ENCODE assay signal across 9 cellular contexts in the genomic region with DNA sequence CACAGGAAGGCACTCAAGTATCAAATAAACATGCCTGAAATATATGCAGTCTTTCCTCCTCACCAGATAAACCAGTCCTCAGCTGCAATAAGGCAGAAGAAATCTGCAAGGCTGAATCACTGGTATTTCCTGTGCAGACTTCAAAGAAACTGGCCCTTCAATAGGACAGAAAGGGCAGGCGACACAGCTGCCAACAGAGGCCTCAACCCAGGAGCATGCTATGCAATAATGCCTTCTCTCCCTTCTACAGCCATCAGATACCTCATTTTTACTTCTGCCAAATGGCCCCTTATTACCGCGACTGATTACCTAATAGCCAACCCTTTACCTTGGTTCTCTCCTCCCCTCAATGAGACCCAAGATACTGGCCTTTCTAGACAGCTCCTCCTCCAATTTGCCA. TPM values are rescaled to one million over a fixed set of nuclear protein-coding genes. Genes with fewer than 3 reads are reported as not detected.
DNase-seq lines count a peak whose midpoint lies in the region; ATAC-seq lines count a peak whose summit lies in the region.
"Had no signal": no experiment of that assay in that cellular context is flagged by ENCODE, and none has a peak within 500 bp of the region (broad histone marks: within the 10 kb centered on the region; RNA-seq: fewer than 3 reads in every experiment).

No MANE protein-coding gene starts in this region.

- ATAC-seq in HG02623 (IDR thresholded peaks at IDR 0.05; ENCODE audit: unreplicated experiment) = no peak
- ATAC-seq in HG02763 (IDR thresholded peaks at IDR 0.05; ENCODE audit: unreplicated experiment) = no peak

- DNase-seq in AG08395 (ENCODE audit: low spot score) (peak; percentile 66), HT-29 (ENCODE audit: low spot score) (peak; percentile 69), astrocyte of the hippocampus (ENCODE audit: low read depth, low spot score) (peak; percentile 83), mesenchymal stem cell (peak; percentile 86), UCSD-AML1 (lab: John Stamatoyannopoulos, UW; ENCODE audit: unreplicated experiment) (no peak), C1 segment of cervical spinal cord (lab: John Stamatoyannopoulos, UW) (no peak)
- DNase-seq: tibial artery had no signal

- H3K9me3 ChIP-seq in mesenchymal stem cell (ENCODE audit: control insufficient read depth, low read length) = no peaks in the 10 kb centered on the region
- H3K9me3 ChIP-seq: tibial artery had no signal

- H3K18ac ChIP-seq in mesenchymal stem cell (ENCODE audit: low read depth in 1 of 2, low read length in 2 of 2) = peak overlapping the region; percentile 38 to 64

- H3K36me3 ChIP-seq in mesenchymal stem cell (ENCODE audit: control insufficient read depth in 1 of 2, insufficient read depth in 2 of 2, low read depth in 1 of 2, low read length in 2 of 2) = peaks cover 0 to 4% of the 10 kb centered on the region in 2 experiments

- H3K23ac ChIP-seq in mesenchymal stem cell (ENCODE audit: low read length in 2 of 2) = no peak overlapping the region

- H3K79me1 ChIP-seq in mesenchymal stem cell (replicated peaks; ENCODE audit: low read length, poor library complexity, severe bottlenecking) = peaks cover 11% of the 10 kb centered on the region

- no peak overlapping the region for H3K14ac ChIP-seq in mesenchymal stem cell (ENCODE audit: low read length in 2 of 2)

- WGBS in mesenchymal stem cell = 15% methylated on average over 3 of the region's 3 CpGs

- peak overlapping the region in 1 of 2 experiments; percentile 67 for H3K4ac ChIP-seq in mesenchymal stem cell (ENCODE audit: low read depth in 1 of 2, low read length in 2 of 2)

- H3K4me1 ChIP-seq in mesenchymal stem cell (ENCODE audit: control insufficient read depth, insufficient read depth, low read depth, low read length) = peaks cover 13% of the 10 kb centered on the region

- peak overlapping the region in 1 of 2 experiments; percentile 20 for H3K4me3 ChIP-seq in mesenchymal stem cell (ENCODE audit: insufficient read depth in 1 of 2, low read depth in 1 of 2, low read length in 2 of 2)
- H3K4me3 ChIP-seq: tibial artery had no signal

- H2AFZ ChIP-seq in mesenchymal stem cell (ENCODE audit: low read depth, low read length) = no peak overlapping the region

- no peak overlapping the region for H3K4me2 ChIP-seq in mesenchymal stem cell (ENCODE audit: low read length, poor library complexity, severe bottlenecking)

- peak overlapping the region; percentile 19 for H4K91ac ChIP-seq in mesenchymal stem cell (ENCODE audit: low read length)

- no peak overlapping the region for H2AK5ac ChIP-seq in mesenchymal stem cell (ENCODE audit: low read length, severe bottlenecking)

- H2BK12ac ChIP-seq in mesenchymal stem cell (ENCODE audit: low read length in 2 of 2) = peak overlapping the region; percentile 91 to 92

- peak overlapping the region; percentile 74 for H3K9ac ChIP-seq in mesenchymal stem cell (ENCODE audit: low read length)

- peak overlapping the region; percentile 85 for H2BK120ac ChIP-seq in mesenchymal stem cell (ENCODE audit: low read depth, low read length)

- H2BK5ac ChIP-seq in mesenchymal stem cell (ENCODE audit: low read depth, low read length, poor library complexity, severe bottlenecking) = no peak overlapping the region

- H4K8ac ChIP-seq in mesenchymal stem cell (ENCODE audit: low read length) = peak overlapping the region; percentile 12

- H2BK15ac ChIP-seq in mesenchymal stem cell (ENCODE audit: low read depth, poor library complexity, severe bottlenecking) = peak overlapping the region; percentile 12

- peak overlapping the region; percentile 53 for H3K27ac ChIP-seq in mesenchymal stem cell (ENCODE audit: low read length, poor library complexity, severe bottlenecking)
- H3K27ac ChIP-seq: tibial artery had no signal

- H3K27me3 ChIP-seq in mesenchymal stem cell (ENCODE audit: control insufficient read depth in 1 of 2, insufficient read depth in 1 of 2, low read length in 2 of 2) = no peaks in the 10 kb centered on the region
- H3K27me3 ChIP-seq: tibial artery had no signal

RNA-seq across cellular contexts. Expression of gene NUMA1, which starts 8.0 kb away (rescaled TPM):
- 214 and 241 TPM in 2 replicates for total RNA-seq in HT-29 (2014; rRNA removed; shearing (Covaris generic))
- 54.5 TPM for polyA plus RNA-seq in mesenchymal stem cell (2013, experiment 1 of 2)
- 49.1 TPM for polyA plus RNA-seq in mesenchymal stem cell (2013, experiment 2 of 2)

RNA-seq across cellular contexts. Expression of gene LRRC51, which starts 8.3 kb away (rescaled TPM):
- total RNA-seq in HT-29 (2014; rRNA removed; shearing (Covaris generic)) = 26.4 and 33.5 TPM in 2 replicates
- 3.2 TPM for polyA plus RNA-seq in mesenchymal stem cell (2013, experiment 1 of 2)
- 3.9 TPM for polyA plus RNA-seq in mesenchymal stem cell (2013, experiment 2 of 2)

RNA-seq across cellular contexts. Expression of gene LAMTOR1, which starts 30.7 kb away (rescaled TPM):
- total RNA-seq in HT-29 (2014; rRNA removed; shearing (Covaris generic)) = 143 and 161 TPM in 2 replicates
- 135 TPM for polyA plus RNA-seq in mesenchymal stem cell (2013, experiment 1 of 2)
- polyA plus RNA-seq in mesenchymal stem cell (2013, experiment 2 of 2) = 137 TPM

RNA-seq across cellular contexts. Expression of gene TOMT, which starts 33.4 kb away (rescaled TPM):
- total RNA-seq in HT-29 (2014; rRNA removed; shearing (Covaris generic)) = 0.08 TPM in 1 of 2 replicates, not detected in the other
- polyA plus RNA-seq in mesenchymal stem cell (2013, experiment 1 of 2) = not detected
- not detected for polyA plus RNA-seq in mesenchymal stem cell (2013, experiment 2 of 2)

RNA-seq across cellular contexts. Expression of gene ANAPC15, which starts 40.1 kb away (rescaled TPM):
- 81.1 and 85.9 TPM in 2 replicates for total RNA-seq in HT-29 (2014; rRNA removed; shearing (Covaris generic))
- polyA plus RNA-seq in mesenchymal stem cell (2013, experiment 1 of 2) = 35.1 TPM
- polyA plus RNA-seq in mesenchymal stem cell (2013, experiment 2 of 2) = 36.7 TPM

Comparison
In these comparisons a context has a peak if more than half of its experiments do, and no peak if none do; other contexts are left out.
1. DNase-seq: peak in AG08395 (single experiment), HT-29 (single experiment), astrocyte of the hippocampus (single experiment) and mesenchymal stem cell (single experiment); none in UCSD-AML1 (single experiment) and C1 segment of cervical spinal cord (0 of 14).